36 cellular contexts compared by ENCODE assay signal in genomic region chr11:123729602-123730001, GRCh38. TPM values are rescaled to one million over a fixed set of nuclear protein-coding genes. Genes with fewer than 3 reads are reported as not detected.
"Had no signal": no experiment of that assay in that cellular context is flagged by ENCODE, and none has a peak within 500 bp of the region (broad histone marks: within the 10 kb centered on the region; RNA-seq: fewer than 3 reads in every experiment).

No MANE protein-coding gene starts in this region.

- H3K27ac ChIP-seq: body of pancreas, epithelial cell of prostate, esophagus squamous epithelium, gastroesophageal sphincter, hepatocyte, neutrophil, ovary, sigmoid colon, stomach, thyroid gland, upper lobe of right lung had no signal

- H3K36me3 Mint-ChIP-seq: WTC11 had no signal

- H3K4me3 Mint-ChIP-seq: activated CD4-positive, alpha-beta memory T cell treated with anti-CD3 and anti-CD28 coated beads, Interleukin-2, amount 10 ng/mL, durations not matched to agents 7 days and 5 days; activated CD4-positive, alpha-beta T cell treated with anti-CD3 and anti-CD28 coated beads, Interleukin-2, amount 10 ng/mL, durations not matched to agents 7 days and 5 days; nephron; stimulated activated naive B cell treated with anti-CD40 and anti-IgM and Interleukin-4, amounts not matched to agents 10 μg/mL and 1 μg/mL and 100 μg/mL, for 72 hours; WTC11 had no signal

- ATAC-seq: activated naive CD4-positive, alpha-beta T cell treated with anti-CD3 and anti-CD28 coated beads, Interleukin-2, amount 50 U/mL, for 72 hours; body of pancreas; gastroesophageal sphincter; left cardiac atrium; stimulated activated naive B cell treated with anti-CD40 and anti-IgM and Interleukin-4, amounts not matched to agents 10 μg/mL and 1 μg/mL and 100 μg/mL, for 72 hours; upper lobe of right lung; WTC11 had no signal

- H3K4me1 ChIP-seq: body of pancreas, esophagus squamous epithelium, gastroesophageal sphincter, sigmoid colon, stomach, thyroid gland, upper lobe of right lung had no signal

- H3K4me3 ChIP-seq: body of pancreas, esophagus squamous epithelium, gastroesophageal sphincter, hepatocyte, ovary, sigmoid colon, stomach, thyroid gland, upper lobe of right lung had no signal

- H3K4me1 Mint-ChIP-seq: activated CD4-positive, alpha-beta memory T cell treated with anti-CD3 and anti-CD28 coated beads, Interleukin-2, amount 10 ng/mL, durations not matched to agents 7 days and 5 days; activated CD4-positive, alpha-beta T cell treated with anti-CD3 and anti-CD28 coated beads, Interleukin-2, amount 10 ng/mL, durations not matched to agents 7 days and 5 days; nephron; WTC11 had no signal

- H3K4me2 ChIP-seq: hepatocyte had no signal

- H3K9me3 ChIP-seq: body of pancreas, sigmoid colon, thyroid gland, upper lobe of right lung had no signal

- H3K27me3 ChIP-seq: body of pancreas, esophagus squamous epithelium, gastroesophageal sphincter, hepatocyte, neutrophil, ovary, sigmoid colon, stomach, thyroid gland, upper lobe of right lung had no signal

- DNase-seq: activated CD4-positive, alpha-beta memory T cell treated with anti-CD3 and anti-CD28 coated beads, Interleukin-2, amount 10 ng/mL, durations not matched to agents 7 days and 5 days; activated CD4-positive, alpha-beta T cell treated with anti-CD3 and anti-CD28 coated beads for 1 hour; activated CD4-positive, alpha-beta T cell treated with anti-CD3 and anti-CD28 coated beads, Interleukin-2, amount 10 ng/mL, durations not matched to agents 7 days and 5 days; activated naive CD4-positive, alpha-beta T cell; activated T-cell treated with anti-CD3 and anti-CD28 coated beads, Interleukin-2, amount 50 U/mL, for 48 hours; body of pancreas; effector CD8-positive, alpha-beta T cell; esophagus squamous epithelium; islet precursor cell; left cardiac atrium; mammary epithelial cell; ovary; sigmoid colon; small intestine; stimulated activated CD4-positive, alpha-beta T cell treated with anti-CD3 and anti-CD28 coated beads, Interleukin-1b, Interleukin-23, amount 100 ng/mL, for 48 hours; stimulated activated CD4-positive, alpha-beta T cell treated with anti-CD3 and anti-CD28 coated beads, Interleukin-4, amount 100 ng/mL, for 4 hours; stimulated activated naive B cell treated with anti-CD40 and anti-IgM and Interleukin-4, amounts not matched to agents 10 μg/mL and 1 μg/mL and 100 μg/mL, for 72 hours; stomach; T-helper 2 cell; thyroid gland; upper lobe of right lung had no signal

- H2AFZ ChIP-seq: hepatocyte had no signal

- H3K27me3 Mint-ChIP-seq: activated CD4-positive, alpha-beta memory T cell treated with anti-CD3 and anti-CD28 coated beads, Interleukin-2, amount 10 ng/mL, durations not matched to agents 7 days and 5 days; activated CD4-positive, alpha-beta T cell treated with anti-CD3 and anti-CD28 coated beads, Interleukin-2, amount 10 ng/mL, durations not matched to agents 7 days and 5 days; progenitor cell of endocrine pancreas; stimulated activated naive B cell treated with anti-CD40 and anti-IgM and Interleukin-4, amounts not matched to agents 10 μg/mL and 1 μg/mL and 100 μg/mL, for 72 hours had no signal

- H3K27ac Mint-ChIP-seq: activated CD4-positive, alpha-beta memory T cell treated with anti-CD3 and anti-CD28 coated beads, Interleukin-2, amount 10 ng/mL, durations not matched to agents 7 days and 5 days; activated CD4-positive, alpha-beta T cell treated with anti-CD3 and anti-CD28 coated beads, Interleukin-2, amount 10 ng/mL, durations not matched to agents 7 days and 5 days; activated naive CD4-positive, alpha-beta T cell treated with anti-CD3 and anti-CD28 coated beads, Interleukin-2, amount 50 U/mL, for 72 hours; nephron; progenitor cell of endocrine pancreas; stimulated activated naive B cell treated with anti-CD40 and anti-IgM and Interleukin-4, amounts not matched to agents 10 μg/mL and 1 μg/mL and 100 μg/mL, for 72 hours; WTC11 had no signal

- FAIRE-seq: colon, endometrium, small intestine had no signal

RNA-seq across cellular contexts. Expression of gene OR6X1, which starts 24.7 kb away (rescaled TPM):
- total RNA-seq: activated CD4-positive, alpha-beta memory T cell treated with anti-CD3 and anti-CD28 coated beads, Interleukin-2, amount 10 ng/mL, durations not matched to agents 7 days and 5 days; activated CD4-positive, alpha-beta T cell treated with anti-CD3 and anti-CD28 coated beads, Interleukin-2, amount 10 ng/mL, durations not matched to agents 7 days and 5 days; activated naive CD4-positive, alpha-beta T cell treated with anti-CD3 and anti-CD28 coated beads, Interleukin-2, amount 50 U/mL, for 72 hours; body of pancreas; dermis microvascular lymphatic vessel endothelial cell; esophagus squamous epithelium; fibroblast of villous mesenchyme; gastroesophageal sphincter; hepatocyte; left cardiac atrium; liver; mammary epithelial cell; mucosa of gallbladder; ovary; progenitor cell of endocrine pancreas; renal cortical epithelial cell; sigmoid colon; stomach; thyroid gland; upper lobe of right lung; WTC11 had no signal
